20 cellular contexts compared by ENCODE assay signal in genomic region chr7:7821517-7821916, GRCh38.
DNase-seq lines count a peak whose midpoint lies in the region; ATAC-seq and TF ChIP-seq lines count a peak whose summit lies in the region.
"Had no signal": no experiment of that assay in that cellular context is flagged by ENCODE, and none has a peak within 500 bp of the region (broad histone marks: within the 10 kb centered on the region; RNA-seq: fewer than 3 reads in every experiment).

No MANE protein-coding gene starts in this region.

- H3K4me2 ChIP-seq in OCI-LY1 (ENCODE audit: low read length), result no peak overlapping the region
- H3K4me2 ChIP-seq: KMS-11 had no signal

- 0 out of 2 replicates have a peak, but pooled peaks cover 6% of the 10 kb centered on the region for H3K36me3 ChIP-seq in OCI-LY1 (ENCODE audit: insufficient read depth, low read length)
- H3K36me3 ChIP-seq: esophagus squamous epithelium, Peyer's patch, SJCRH30 had no signal

- DNase-seq in DMS79 (lab: John Stamatoyannopoulos, UW) (peak; percentile 77), HEK293T (ENCODE audit: extremely low spot score) (no peak), NCI-H146 treated with DMSO at 0.1 percent for 48 hours (lab: John Stamatoyannopoulos, UW; ENCODE audit: unreplicated experiment) (peak; percentile 91), KBM-7 (no peak)
- DNase-seq: activated CD4-positive, alpha-beta T cell treated with anti-CD3 and anti-CD28 coated beads for 48 hours; esophagus squamous epithelium; kidney glomerular epithelial cell; NCI-H774; nucleus accumbens; Peyer's patch; retina; SJCRH30; stimulated activated CD4-positive, alpha-beta T cell treated with anti-CD3 and anti-CD28 coated beads, Interleukin-4, amount 100 ng/mL, for 4 hours; stomach; trophoblast cell had no signal

- 0 out of 2 replicates have a peak, but pooled peaks cover 4% of the 10 kb centered on the region for H3F3A ChIP-seq in OCI-LY1 (ENCODE audit: insufficient read depth, low read length)

- ATAC-seq in GM19324 (IDR thresholded peaks at IDR 0.05; ENCODE audit: low FRiP score, unreplicated experiment), result no peak
- ATAC-seq in HG03520 (IDR thresholded peaks at IDR 0.05; ENCODE audit: unreplicated experiment), result no peak
- no peak for ATAC-seq in GM19467 (IDR thresholded peaks at IDR 0.05; ENCODE audit: unreplicated experiment)

- H2AFZ ChIP-seq in OCI-LY1 (ENCODE audit: low read length), result no peak overlapping the region

- no peaks in the 10 kb centered on the region for H3K9me2 ChIP-seq in OCI-LY1 (ENCODE audit: low read depth, low read length)

- peaks cover 46% of the 10 kb centered on the region for H3K4me1 ChIP-seq in OCI-LY1 (ENCODE audit: insufficient read depth, low read length, severe bottlenecking)
- H3K4me1 ChIP-seq: esophagus squamous epithelium, SJCRH30 had no signal

- no peaks in the 10 kb centered on the region for H3K27me3 ChIP-seq in OCI-LY1 (ENCODE audit: insufficient read depth, low read length)
- H3K27me3 ChIP-seq: esophagus squamous epithelium, Peyer's patch, SJCRH30, stomach had no signal

- H3K9me3 ChIP-seq in OCI-LY1 (ENCODE audit: low read length), result no peaks in the 10 kb centered on the region
- H3K9me3 ChIP-seq: esophagus squamous epithelium, Peyer's patch, SJCRH30, stomach had no signal

- CTCF ChIA-PET in HEK293T (lab: Yijun Ruan, JAX), result no interaction called here

- in situ Hi-C loops in KBM-7 (cut with MboI; ENCODE audit: low pct_unique_long_range_greater_than_20kb, low sequenced_read_pairs), result no loop called here

- no peak for TF ChIP-seq CTCF in OCI-LY1 (IDR thresholded peaks at IDR 0.05; ENCODE audit: low read length)

- H3K79me2 ChIP-seq in OCI-LY1 (ENCODE audit: insufficient read depth, low read length), result no peaks in the 10 kb centered on the region

- H4K20me1 ChIP-seq in OCI-LY1 (ENCODE audit: insufficient read depth, low read length), result no peaks in the 10 kb centered on the region

- no peak overlapping the region for H3K4me3 ChIP-seq in OCI-LY1 (ENCODE audit: low read depth, low read length, poor library complexity, severe bottlenecking)
- H3K4me3 ChIP-seq: esophagus squamous epithelium, Peyer's patch, SJCRH30, stomach had no signal

- POLR2A ChIA-PET in HEK293T (lab: Yijun Ruan, JAX), result no interaction called here

- H3K27ac ChIP-seq in OCI-LY1 (ENCODE audit: low read depth, low read length, poor library complexity, severe bottlenecking), result peak overlapping the region; percentile 72
- H3K27ac ChIP-seq: esophagus squamous epithelium, KMS-11, Peyer's patch, SJCRH30, stomach had no signal

- H3K9ac ChIP-seq in OCI-LY1 (ENCODE audit: low read length), result no peak overlapping the region
- H3K9ac ChIP-seq: KMS-11 had no signal

TF ChIP-seq in HEK293T, 16 proteins besides CTCF, POLR2A, EP300 and RAD21:
- TF ChIP-seq PKNOX1 (IDR thresholded peaks at IDR 0.05), result peak; percentile 83
- TF ChIP-seq SUZ12 (IDR thresholded peaks at IDR 0.05), result no peak
- TF ChIP-seq TARDBP (IDR thresholded peaks at IDR 0.05), result no peak
- no peak for TF ChIP-seq HDGF (IDR thresholded peaks at IDR 0.05; ENCODE audit: borderline replicate concordance)
- TF ChIP-seq ARNT (IDR thresholded peaks at IDR 0.05), result no peak
TF ChIP-seq in HEK293T: peak in this region for 1.

Comparison
In these comparisons a context has a peak if more than half of its experiments do, and no peak if none do; other contexts are left out.
1. DNase-seq: peak in DMS79 (single experiment) and NCI-H146 treated with DMSO at 0.1 percent for 48 hours (single experiment); none in HEK293T (single experiment) and KBM-7 (single experiment).